ENCODE assay signal across 16 cellular contexts in genomic region chr11:130180896-130181294, GRCh38. TPM values are rescaled to one million over a fixed set of nuclear protein-coding genes. Genes with fewer than 3 reads are reported as not detected.
A peak's percentile ranks its signal among the peaks of the same experiment; 100 is the strongest.
DNase-seq lines count a peak whose midpoint lies in the region; ATAC-seq, FAIRE-seq and TF ChIP-seq lines count a peak whose summit lies in the region.
"Had no signal": no experiment of that assay in that cellular context is flagged by ENCODE, and none has a peak within 500 bp of the region (broad histone marks: within the 10 kb centered on the region; RNA-seq: fewer than 3 reads in every experiment).

No MANE protein-coding gene starts in this region.

- H3K4me1 Mint-ChIP-seq in progenitor cell of endocrine pancreas (ENCODE audit: low read depth) = peaks cover 29% of the 10 kb centered on the region
- H3K4me1 Mint-ChIP-seq: CD4-positive, CD25-positive, alpha-beta regulatory T cell had no signal

- H3K9me3 ChIP-seq in OCI-LY7 (ENCODE audit: low read length) (no peaks in the 10 kb centered on the region), keratinocyte (ENCODE audit: control insufficient read depth, low read depth, low read length) (no peaks in the 10 kb centered on the region), gastroesophageal sphincter (no peaks in the 10 kb centered on the region)

- peak overlapping the region; percentile 94 for H3K4me2 ChIP-seq in OCI-LY7 (ENCODE audit: low read length)
- peak overlapping the region; percentile 45 for H3K4me2 ChIP-seq in keratinocyte (ENCODE audit: control insufficient read depth, extremely low read depth, insufficient read depth, low read depth, low read length)

- H3K4me1 ChIP-seq in OCI-LY7 (ENCODE audit: insufficient read depth, low read length, poor library complexity, severe bottlenecking) (peaks cover 96% of the 10 kb centered on the region), keratinocyte (ENCODE audit: control insufficient read depth, extremely low read depth, insufficient read depth, low read length) (peaks cover 51% of the 10 kb centered on the region), gastroesophageal sphincter (peaks cover 0 to 5% (median 3%) of the 10 kb centered on the region in 3 donors)

- BruUV-seq in OCI-LY7 (replicated peaks; lab: Mats Ljungman, UMichigan) = TSS peak; percentile 91

- no peaks in the 10 kb centered on the region for H3K9me2 ChIP-seq in OCI-LY7 (ENCODE audit: insufficient read depth, low read length)

- H4K20me1 ChIP-seq in OCI-LY7 (ENCODE audit: insufficient read depth, low read length) (no peaks in the 10 kb centered on the region), keratinocyte (ENCODE audit: control insufficient read depth, extremely low read depth, insufficient read depth, low read length) (peaks cover 16% of the 10 kb centered on the region)

- no peak for TF ChIP-seq EP300 in gastroesophageal sphincter (IDR thresholded peaks at IDR 0.05)

- H3K36me3 ChIP-seq in OCI-LY7 (ENCODE audit: insufficient read depth, low read length) = peaks cover 40% of the 10 kb centered on the region
- peaks cover 0 to under 1% of the 10 kb centered on the region in 2 experiments for H3K36me3 ChIP-seq in keratinocyte (ENCODE audit: control insufficient read depth in 2 of 2, extremely low read depth in 1 of 2, insufficient read depth in 2 of 2, low read length in 2 of 2)
- no peaks in the 10 kb centered on the region for H3K36me3 ChIP-seq in gastroesophageal sphincter

- H3K9me1 ChIP-seq in keratinocyte (ENCODE audit: control insufficient read depth, extremely low read depth, insufficient read depth, low read length) = peaks cover 14% of the 10 kb centered on the region

- POLR2A ChIA-PET in OCI-LY7 (lab: Charles Lee) = interaction anchor here (0.7 to 5.9 kb wide), 12 partner anchors 8 to 259 kb away, joined by 3 to 74 read pairs (median 5); no protein-coding TSS in a partner anchor

- H3K27me3 ChIP-seq in keratinocyte (ENCODE audit: control insufficient read depth, extremely low read depth, insufficient read depth, low read length) = no peaks in the 10 kb centered on the region
- no peaks in the 10 kb centered on the region for H3K27me3 ChIP-seq in gastroesophageal sphincter

- H3K79me2 ChIP-seq in OCI-LY7 (ENCODE audit: insufficient read depth, low read depth, low read length) (peaks cover 93% of the 10 kb centered on the region), keratinocyte (ENCODE audit: control insufficient read depth, insufficient read depth, low read length) (peaks cover 52% of the 10 kb centered on the region)

- peak overlapping the region; percentile 95 for H3K27ac Mint-ChIP-seq in progenitor cell of endocrine pancreas
- H3K27ac Mint-ChIP-seq: endodermal cell had no signal

- no peaks in the 10 kb centered on the region for H3K9me3 Mint-ChIP-seq in progenitor cell of endocrine pancreas (ENCODE audit: low read depth)
- H3K9me3 Mint-ChIP-seq: CD4-positive, CD25-positive, alpha-beta regulatory T cell; endodermal cell had no signal

- 73% methylated on average over 4 of the region's 8 CpGs; no CpG with 5 or more reads in 1 of the 2 donors for WGBS in gastroesophageal sphincter (ENCODE audit: low coverage in 1 of 2), 2 donors

- peak overlapping the region; percentile 99 for H3K27ac ChIP-seq in OCI-LY7 (ENCODE audit: low read depth, low read length, poor library complexity, severe bottlenecking)
- peak overlapping the region; percentile 70 for H3K27ac ChIP-seq in keratinocyte (ENCODE audit: control insufficient read depth, insufficient read depth, low read length)
- H3K27ac ChIP-seq in gastroesophageal sphincter = no peak overlapping the region

- intact Hi-C loops in OCI-LY7 (cut with micrococcal nuclease; ENCODE audit: unreplicated experiment) = loop anchor here (1.0 to 5.0 kb wide), 7 partner anchors 15 to 1454 kb away; partner anchors contain the start of gene PRDM10

- ATAC-seq in GM18511 (IDR thresholded peaks at IDR 0.05; ENCODE audit: unreplicated experiment) (peak; percentile 7), GM18498 (IDR thresholded peaks at IDR 0.05; ENCODE audit: unreplicated experiment) (no peak), HG03135 (IDR thresholded peaks at IDR 0.05; ENCODE audit: unreplicated experiment) (no peak), gastroesophageal sphincter (no peak)

- H3K4me3 ChIP-seq in OCI-LY7 (ENCODE audit: low read depth, low read length, poor library complexity, severe bottlenecking) (peak overlapping the region; percentile 64), keratinocyte (ENCODE audit: control insufficient read depth in 2 of 3, extremely low read depth in 1 of 3, insufficient read depth in 2 of 3, low read depth in 1 of 3, low read length in 3 of 3) (peak overlapping the region in 1 of 3 experiments; percentile 32), gastroesophageal sphincter (no peak overlapping the region)

- TF ChIP-seq CTCF in OCI-LY7 (conservative IDR thresholded peaks at IDR 0.05; ENCODE audit: low read length) (no peak), keratinocyte (optimal IDR thresholded peaks at IDR 0.05 in 1 of 3, IDR thresholded peaks at IDR 0.05 in 1 of 3, conservative IDR thresholded peaks at IDR 0.05 in 1 of 3; ENCODE audit: extremely low read depth in 1 of 3, insufficient read depth in 2 of 3, low read length in 3 of 3) (no peak), progenitor cell of endocrine pancreas (IDR thresholded peaks at IDR 0.05; ENCODE audit: unreplicated experiment) (no peak), gastroesophageal sphincter (IDR thresholded peaks at IDR 0.05) (no peak)

- H3K4me3 Mint-ChIP-seq in progenitor cell of endocrine pancreas (ENCODE audit: low read depth) = no peak overlapping the region
- H3K4me3 Mint-ChIP-seq: CD4-positive, CD25-positive, alpha-beta regulatory T cell; endodermal cell had no signal

- dilution Hi-C loops in keratinocyte (cut with MboI; ENCODE audit: extremely low pct_ligation_motif_present, low sequenced_read_pairs) = no loop called here

- no peak overlapping the region for H3K9ac ChIP-seq in keratinocyte (ENCODE audit: control insufficient read depth, extremely low read depth, insufficient read depth, low read length)

- H2AFZ ChIP-seq in OCI-LY7 (ENCODE audit: low read length) (no peak overlapping the region), keratinocyte (ENCODE audit: control insufficient read depth, low read length) (no peak overlapping the region)

- no peaks in the 10 kb centered on the region for H3K27me3 Mint-ChIP-seq in progenitor cell of endocrine pancreas
- H3K27me3 Mint-ChIP-seq: CD4-positive, CD25-positive, alpha-beta regulatory T cell had no signal

- DNase-seq in OCI-LY7 (ENCODE audit: low spot score) = no peak
- no peak for DNase-seq in keratinocyte (ENCODE audit: low read depth, low spot score)
- no peak for DNase-seq in progenitor cell of endocrine pancreas (ENCODE audit: low spot score, unreplicated experiment)
- DNase-seq in NCI-H1092 treated with DMSO at 0.1 percent for 48 hours (lab: John Stamatoyannopoulos, UW) = no peak
- DNase-seq: activated CD4-positive, alpha-beta T cell treated with anti-CD3 and anti-CD28 coated beads, Interleukin-2, amount 50 U/mL, for 1 hour; CD4-positive, CD25-positive, alpha-beta regulatory T cell; endodermal cell; glutamatergic neuron; Kasumi-1; stimulated activated CD4-positive, alpha-beta T cell treated with anti-CD3 and anti-CD28 coated beads, Interleukin-4, amount 100 ng/mL, for 4 hours; stimulated activated naive CD8-positive, alpha-beta T cell treated with anti-CD3 and anti-CD28 coated beads, Interleukin-15, Interleukin-2, amounts not matched to agents 100 U/mL and 50 U/mL, for 24 hours; T-helper 1 cell had no signal

- TF ChIP-seq POLR2A in gastroesophageal sphincter (IDR thresholded peaks at IDR 0.05) = no peak

- no peak for FAIRE-seq in keratinocyte (lab: Jason Lieb, UNC)

- peaks cover 7% of the 10 kb centered on the region for H3K36me3 Mint-ChIP-seq in progenitor cell of endocrine pancreas (ENCODE audit: insufficient read depth)
- H3K36me3 Mint-ChIP-seq: CD4-positive, CD25-positive, alpha-beta regulatory T cell had no signal

- CTCF ChIA-PET in OCI-LY7 (lab: Charles Lee; ENCODE audit: unreplicated experiment) = interaction anchor here (0.7 to 1.0 kb wide), 2 partner anchors 15 to 25 kb away, joined by 3 read pairs; no protein-coding TSS in a partner anchor

RNA-seq across cellular contexts. Expression of gene ST14, which starts 21.3 kb away (rescaled TPM):
- 110 and 135 TPM in 2 replicates for total RNA-seq in OCI-LY7 (2014; rRNA removed; shearing (Covaris generic))
- total RNA-seq in OCI-LY7 (2022) (98.0 and 109 TPM in 2 replicates), progenitor cell of endocrine pancreas (94.7 and 94.9 TPM in 2 replicates), gastroesophageal sphincter (10 to 100 TPM in 1 of 4 donors, 1 to 10 TPM in 2, under 1 TPM in 1; 0.62 to 16.5 (median 1.8) TPM)
- 45.8 to 74.8 TPM (median 66.2 TPM) in 3 replicates for polyA plus RNA-seq in keratinocyte
- 57.5 TPM for polyA plus RNA-seq in keratinocyte (2011; ENCODE audit: low read depth)
- polyA plus RNA-seq in keratinocyte (2011; cell fraction: cytosol; rRNA removed) = 24.3 and 36.9 TPM in 2 replicates
- 97.9 and 116 TPM in 2 replicates for polyA plus RNA-seq in keratinocyte (2011; cell fraction: nucleus; rRNA removed)
- 66.2 and 72.4 TPM in 2 replicates for polyA plus RNA-seq in keratinocyte (2012; ENCODE audit: low replicate concordance)
- polyA minus RNA-seq in keratinocyte = 60.5 to 115 TPM (median 88.8 TPM) in 3 replicates
- 102 TPM for polyA minus RNA-seq in keratinocyte (2011; cell fraction: cytosol; rRNA and poly(A)+ RNA removed)
- polyA minus RNA-seq in keratinocyte (2011; cell fraction: nucleus; rRNA and poly(A)+ RNA removed) = 130 and 161 TPM in 2 replicates
- total RNA-seq: CD4-positive, CD25-positive, alpha-beta regulatory T cell had no signal

Comparison
In these comparisons a context has a peak if more than half of its experiments do, and no peak if none do; other contexts are left out.
1. H3K27ac ChIP-seq: peak in OCI-LY7 (single experiment) and keratinocyte (single experiment); none in gastroesophageal sphincter (0 of 4).